8 cellular contexts compared by ENCODE assay signal in the genomic region with DNA sequence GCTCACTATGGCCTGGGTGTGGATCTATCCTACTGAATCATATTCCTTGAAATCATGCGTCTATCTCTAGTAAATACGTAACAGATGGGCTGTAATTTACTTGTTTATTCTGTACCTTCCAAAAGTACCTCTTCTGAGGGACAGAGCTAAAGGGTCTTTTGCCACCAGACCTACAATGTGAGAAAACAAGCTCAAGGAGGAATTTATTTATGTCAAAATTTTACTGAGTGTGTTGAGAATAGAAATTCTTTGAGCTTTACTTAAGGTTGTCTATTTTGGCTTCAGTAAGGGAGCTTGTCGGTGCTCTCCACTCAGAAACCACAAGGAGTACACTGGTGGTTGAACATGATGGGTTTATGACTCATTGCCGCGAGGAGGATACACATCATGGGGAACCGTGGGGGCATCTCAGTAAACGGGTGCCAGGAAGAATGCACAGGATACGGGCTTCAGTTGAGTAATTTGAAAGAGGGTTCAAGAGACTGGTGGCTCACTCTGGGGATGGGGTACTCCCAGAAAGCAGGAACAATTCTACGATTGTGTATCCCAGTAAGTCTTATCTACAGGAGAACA. TPM values are rescaled to one million over a fixed set of nuclear protein-coding genes. Genes with fewer than 3 reads are reported as not detected.
DNase-seq lines count a peak whose midpoint lies in the region; ATAC-seq and TF ChIP-seq lines count a peak whose summit lies in the region.

No MANE protein-coding gene starts in this region.

- TF ChIP-seq CTCF in tibial nerve (IDR thresholded peaks at IDR 0.05), result no peak

- no peak for TF ChIP-seq POLR2A in tibial nerve (IDR thresholded peaks at IDR 0.05)

- H3K27me3 ChIP-seq in tibial nerve, result no peaks in the 10 kb centered on the region

- intact Hi-C loops in sciatic nerve (cut with DNase I), result no loop called here

- WGBS in tibial nerve, 2 donors, result 86 to 94% methylated on average over 9 of the region's 9 CpGs

- H3K36me3 ChIP-seq in tibial nerve, result no peaks in the 10 kb centered on the region

- DNase-seq in HCEC 1CT, result peak; percentile 73
- peak; percentile 12 for DNase-seq in NCI-H187 treated with DMSO at 0.1 percent for 48 hours (lab: John Stamatoyannopoulos, UW)
- peak; percentile 48 for DNase-seq in inferior parietal cortex (ENCODE audit: extremely low spot score)
- no peak for DNase-seq in tibial nerve (ENCODE audit: low spot score in 2 of 2)
- no peak for DNase-seq in sciatic nerve (ENCODE audit: low spot score)
- DNase-seq in OCI-M2 (lab: John Stamatoyannopoulos, UW; ENCODE audit: unreplicated experiment), result no peak
- no peak for DNase-seq in activated CD8-positive, alpha-beta memory T cell treated with anti-CD3 and anti-CD28 coated beads, Interleukin-2, amount 50 U/mL, for 48 hours

- H3K4me3 ChIP-seq in tibial nerve, result no peak overlapping the region

- H3K9me3 ChIP-seq in tibial nerve, result no peaks in the 10 kb centered on the region

- TF ChIP-seq EP300 in tibial nerve (IDR thresholded peaks at IDR 0.05), result no peak

- ATAC-seq in GM18508 (IDR thresholded peaks at IDR 0.05; ENCODE audit: insufficient read depth, unreplicated experiment) (peak; percentile 80), sciatic nerve (no peak)

- H3K4me1 ChIP-seq in tibial nerve, result peaks cover 0 to 12% (median 0%) of the 10 kb centered on the region in 4 donors

- no peak overlapping the region for H3K27ac ChIP-seq in tibial nerve

RNA-seq across cellular contexts. Expression of gene ANK2, which starts 3.0 kb away (rescaled TPM):
- 100 to 1,000 TPM in 1 of 4 donors, 10 to 100 TPM in 3; 63.9 to 113 (median 87.5) TPM for total RNA-seq in tibial nerve
- total RNA-seq in sciatic nerve, result 121 TPM

Comparison
In these comparisons a context has a peak if more than half of its experiments do, and no peak if none do; other contexts are left out.
1. DNase-seq: peak in HCEC 1CT (single experiment), NCI-H187 treated with DMSO at 0.1 percent for 48 hours (single experiment) and inferior parietal cortex (single experiment); none in tibial nerve (0 of 2), sciatic nerve (single experiment), OCI-M2 (single experiment) and activated CD8-positive, alpha-beta memory T cell treated with anti-CD3 and anti-CD28 coated beads, Interleukin-2, amount 50 U/mL, for 48 hours (single experiment).